17 cellular contexts compared by ENCODE assay signal in the genomic region with DNA sequence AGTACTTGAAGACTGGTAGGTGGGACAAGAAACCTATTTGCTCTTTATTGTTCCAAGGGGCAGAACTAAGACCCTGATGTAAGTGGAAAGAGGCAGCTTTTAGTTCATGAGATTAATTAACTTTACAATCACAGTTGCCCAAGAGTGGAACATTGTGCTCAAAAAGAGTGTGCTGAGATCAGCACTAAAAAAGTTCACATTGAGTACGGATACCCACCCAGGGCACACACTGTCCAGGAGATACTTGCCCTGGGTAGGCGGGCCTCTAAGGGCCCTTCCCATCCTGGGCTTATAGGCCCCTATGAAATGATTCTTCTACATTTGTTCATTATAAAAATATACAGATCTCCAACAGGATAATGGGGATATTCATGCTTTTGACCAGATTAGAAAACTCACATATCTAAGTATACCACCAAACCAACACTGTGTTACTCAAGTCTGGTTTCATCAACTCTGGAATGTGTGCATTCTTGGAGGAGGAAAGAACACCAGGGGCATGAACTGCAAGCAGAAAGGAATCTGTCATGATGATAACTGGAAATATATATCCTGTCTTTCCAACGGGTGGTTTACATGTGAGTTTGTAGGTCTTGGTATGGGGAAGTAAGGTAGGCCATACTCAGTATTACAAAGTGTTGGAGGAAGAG.
DNase-seq lines count a peak whose midpoint lies in the region; ATAC-seq and TF ChIP-seq lines count a peak whose summit lies in the region.
"Had no signal": no experiment of that assay in that cellular context is flagged by ENCODE, and none has a peak within 500 bp of the region (broad histone marks: within the 10 kb centered on the region; RNA-seq: fewer than 3 reads in every experiment).

No MANE protein-coding gene starts in this region.

- no peaks in the 10 kb centered on the region for H3K36me3 Mint-ChIP-seq in activated CD4-positive, alpha-beta memory T cell treated with anti-CD3 and anti-CD28 coated beads, Interleukin-2, amount 10 ng/mL, durations not matched to agents 7 days and 5 days (ENCODE audit: low read depth)

- ATAC-seq in SK-N-SH treated with all-trans-retinoic acid at 6 μM for 48 hours, result peak; percentile 96
- ATAC-seq in HG02571 (IDR thresholded peaks at IDR 0.05; ENCODE audit: unreplicated experiment), result no peak
- ATAC-seq: activated CD8-positive, alpha-beta T cell treated with anti-CD3 and anti-CD28 coated beads, Interleukin-2, amount 10 ng/mL, durations not matched to agents 7 days and 5 days; body of pancreas; CD8-positive, alpha-beta T cell; effector memory CD8-positive, alpha-beta T cell had no signal

- H3K27ac Mint-ChIP-seq in activated CD4-positive, alpha-beta memory T cell treated with anti-CD3 and anti-CD28 coated beads, Interleukin-2, amount 10 ng/mL, durations not matched to agents 7 days and 5 days, result no peak overlapping the region
- H3K27ac Mint-ChIP-seq: activated CD8-positive, alpha-beta T cell treated with anti-CD3 and anti-CD28 coated beads, Interleukin-2, amount 10 ng/mL, durations not matched to agents 7 days and 5 days; CD8-positive, alpha-beta T cell; effector memory CD8-positive, alpha-beta T cell had no signal

- DNase-seq in GM03348 (ENCODE audit: low spot score) (peak; percentile 85), fibroblast of the aortic adventitia (ENCODE audit: low read depth) (peak; percentile 94), renal cortical epithelial cell (ENCODE audit: low read depth) (peak; percentile 88), T-helper 2 cell (no peak), ecto neural progenitor cell (ENCODE audit: low spot score) (no peak)
- no peak for DNase-seq in activated CD4-positive, alpha-beta memory T cell treated with anti-CD3 and anti-CD28 coated beads, Interleukin-2, amount 10 ng/mL, durations not matched to agents 7 days and 5 days
- DNase-seq: activated CD8-positive, alpha-beta T cell treated with anti-CD3 and anti-CD28 coated beads, Interleukin-2, amount 10 ng/mL, durations not matched to agents 7 days and 5 days; activated effector memory CD4-positive, alpha-beta T cell treated with Interleukin-2 at 50 U/mL for 16 hours; body of pancreas; CD8-positive, alpha-beta T cell; effector memory CD8-positive, alpha-beta T cell; head of caudate nucleus; kidney; stimulated activated CD4-positive, alpha-beta T cell treated with anti-CD3 and anti-CD28 coated beads, Interleukin-2, amount 100 ng/mL, for 48 hours had no signal

- CTCF ChIA-PET in activated CD4-positive, alpha-beta memory T cell treated with anti-CD3 and anti-CD28 coated beads, Interleukin-2, amount 10 ng/mL, durations not matched to agents 7 days and 5 days (lab: Charles Lee), result no interaction called here

- no peak for TF ChIP-seq CTCF in fibroblast of the aortic adventitia (IDR thresholded peaks at IDR 0.05; ENCODE audit: insufficient read depth, low read length)

- peaks cover 4% of the 10 kb centered on the region for H3K9me3 Mint-ChIP-seq in activated CD4-positive, alpha-beta memory T cell treated with anti-CD3 and anti-CD28 coated beads, Interleukin-2, amount 10 ng/mL, durations not matched to agents 7 days and 5 days
- H3K9me3 Mint-ChIP-seq: CD8-positive, alpha-beta T cell; effector memory CD8-positive, alpha-beta T cell had no signal

- no peak overlapping the region for H3K4me3 Mint-ChIP-seq in activated CD4-positive, alpha-beta memory T cell treated with anti-CD3 and anti-CD28 coated beads, Interleukin-2, amount 10 ng/mL, durations not matched to agents 7 days and 5 days
- H3K4me3 Mint-ChIP-seq: activated CD8-positive, alpha-beta T cell treated with anti-CD3 and anti-CD28 coated beads, Interleukin-2, amount 10 ng/mL, durations not matched to agents 7 days and 5 days; CD8-positive, alpha-beta T cell; effector memory CD8-positive, alpha-beta T cell had no signal

- no peaks in the 10 kb centered on the region for H3K27me3 Mint-ChIP-seq in activated CD4-positive, alpha-beta memory T cell treated with anti-CD3 and anti-CD28 coated beads, Interleukin-2, amount 10 ng/mL, durations not matched to agents 7 days and 5 days
- H3K27me3 Mint-ChIP-seq: effector memory CD8-positive, alpha-beta T cell had no signal

- POLR2A ChIA-PET in activated CD4-positive, alpha-beta memory T cell treated with anti-CD3 and anti-CD28 coated beads, Interleukin-2, amount 10 ng/mL, durations not matched to agents 7 days and 5 days (lab: Charles Lee), result no interaction called here

- no peaks in the 10 kb centered on the region for H3K4me1 Mint-ChIP-seq in activated CD4-positive, alpha-beta memory T cell treated with anti-CD3 and anti-CD28 coated beads, Interleukin-2, amount 10 ng/mL, durations not matched to agents 7 days and 5 days

- no peak overlapping the region for H3K4me3 ChIP-seq in fibroblast of the aortic adventitia (ENCODE audit: low read depth, low read length)
- H3K4me3 ChIP-seq: body of pancreas, thyroid gland had no signal

TF ChIP-seq in SK-N-SH treated with all-trans-retinoic acid at 6 μM for 48 hours, 23 proteins besides CTCF, POLR2A, EP300 and RAD21:
- no peak for TF ChIP-seq ARNTL (CRISPR knock-in tag; IDR thresholded peaks at IDR 0.05; ENCODE audit: borderline replicate concordance, low read depth)
- no peak for TF ChIP-seq OSR1 (CRISPR knock-in tag; IDR thresholded peaks at IDR 0.05)
- TF ChIP-seq TOX (CRISPR knock-in tag; IDR thresholded peaks at IDR 0.05; ENCODE audit: borderline replicate concordance), result peak; percentile 8; the same call in 1 of the 2 replicates

Comparison
In these comparisons a context has a peak if more than half of its experiments do, and no peak if none do; other contexts are left out.
1. DNase-seq: peak in GM03348 (single experiment), fibroblast of the aortic adventitia (single experiment) and renal cortical epithelial cell (single experiment); none in T-helper 2 cell (0 of 5), activated CD4-positive, alpha-beta memory T cell treated with anti-CD3 and anti-CD28 coated beads, Interleukin-2, amount 10 ng/mL, durations not matched to agents 7 days and 5 days (single experiment) and ecto neural progenitor cell (single experiment).